In genomic region chr11:64204464-64204989, GRCh38 we compare ENCODE assay signal across 8 cellular contexts. TPM values are rescaled to one million over a fixed set of nuclear protein-coding genes. Genes with fewer than 3 reads are reported as not detected.
A peak's percentile ranks its signal among the peaks of the same experiment; 100 is the strongest.
DNase-seq lines count a peak whose midpoint lies in the region; ATAC-seq, FAIRE-seq and TF ChIP-seq lines count a peak whose summit lies in the region.

No MANE protein-coding gene starts in this region.

- H4K20me1 ChIP-seq in GM23338 (replicated peaks; ENCODE audit: insufficient read depth): peaks cover 31% of the 10 kb centered on the region
- H4K20me1 ChIP-seq in keratinocyte (ENCODE audit: control insufficient read depth, extremely low read depth, insufficient read depth, low read length): peaks cover 17% of the 10 kb centered on the region

- TF ChIP-seq EP300 in A549 (IDR thresholded peaks at IDR 0.05): no peak

- TF ChIP-seq POLR2A in A549 (IDR thresholded peaks at IDR 0.05; ENCODE audit: low read length): no peak

- peak overlapping the region; percentile 67 for H3K27ac Mint-ChIP-seq in GM23338
- H3K27ac Mint-ChIP-seq in WTC11: peak overlapping the region; percentile 88

- no peak overlapping the region for H3K4me3 Mint-ChIP-seq in GM23338
- no peak overlapping the region for H3K4me3 Mint-ChIP-seq in WTC11

- peak; percentile 77 for TF ChIP-seq CTCF in A549 (IDR thresholded peaks at IDR 0.05)
- peak; percentile 83 to 92 for TF ChIP-seq CTCF in GM23338 (conservative IDR thresholded peaks at IDR 0.05; ENCODE audit: low read depth in 2 of 2)
- peak; percentile 31; the same call in 1 of the 2 replicates for TF ChIP-seq CTCF in WTC11 (IDR thresholded peaks at IDR 0.05)
- TF ChIP-seq CTCF in cardiac fibroblast (IDR thresholded peaks at IDR 0.05; ENCODE audit: low read depth, low read length): peak; percentile 73
- TF ChIP-seq CTCF in keratinocyte (optimal IDR thresholded peaks at IDR 0.05 in 1 of 3, IDR thresholded peaks at IDR 0.05 in 1 of 3, conservative IDR thresholded peaks at IDR 0.05 in 1 of 3; ENCODE audit: extremely low read depth in 1 of 3, insufficient read depth in 2 of 3, low read length in 3 of 3): peak; percentile 82 to 88 (median 86)

- no peaks in the 10 kb centered on the region for H3K9me3 ChIP-seq in A549
- no peaks in the 10 kb centered on the region for H3K9me3 ChIP-seq in keratinocyte (ENCODE audit: control insufficient read depth, low read depth, low read length)

- peaks cover 18% of the 10 kb centered on the region for H3K4me1 Mint-ChIP-seq in GM23338
- H3K4me1 Mint-ChIP-seq in WTC11: peaks cover 6% of the 10 kb centered on the region

- H3K4me2 ChIP-seq in A549 (no peak overlapping the region), GM23338 (no peak overlapping the region), keratinocyte (ENCODE audit: control insufficient read depth, extremely low read depth, insufficient read depth, low read depth, low read length) (no peak overlapping the region)

- FAIRE-seq in A549 (lab: Jason Lieb, UNC): no peak
- peak; percentile 63 for FAIRE-seq in keratinocyte (lab: Jason Lieb, UNC)

- CTCF ChIA-PET in A549 (lab: Yijun Ruan, JAX): interaction anchor here (0.7 to 20.3 kb wide), 19 partner anchors 9 to 1341 kb away, joined by 3 to 254 read pairs (median 6); partner anchors contain the start of genes CATSPERZ, DNAJC4, FKBP2 and NUDT22
- CTCF ChIA-PET in WTC11 (lab: Charles Lee): interaction anchor here (0.6 to 5.4 kb wide), 46 partner anchors 10 to 285 kb away, joined by 3 to 76 read pairs (median 5); partner anchors contain the start of genes BAD, FKBP2, NUDT22 and PLCB3

- dilution Hi-C loops in keratinocyte (cut with MboI; ENCODE audit: extremely low pct_ligation_motif_present, low sequenced_read_pairs): no loop called here

- H3K27me3 Mint-ChIP-seq in GM23338 (ENCODE audit: insufficient read depth, low read depth, poor library complexity) (peaks cover 16% of the 10 kb centered on the region), WTC11 (ENCODE audit: low read depth) (no peaks in the 10 kb centered on the region)

- ATAC-seq in A549 (peak; percentile 55 to 83), GM23338 (peak; percentile 85), WTC11 (peak; percentile 88)

- peaks cover 64% of the 10 kb centered on the region for H3K36me3 Mint-ChIP-seq in GM23338 (ENCODE audit: low read depth)
- peaks cover 49% of the 10 kb centered on the region for H3K36me3 Mint-ChIP-seq in WTC11

- H3K9me1 ChIP-seq in keratinocyte (ENCODE audit: control insufficient read depth, extremely low read depth, insufficient read depth, low read length): no peaks in the 10 kb centered on the region

- no peaks in the 10 kb centered on the region for H3K27me3 ChIP-seq in GM23338 (ENCODE audit: insufficient read depth)
- H3K27me3 ChIP-seq in keratinocyte (ENCODE audit: control insufficient read depth, extremely low read depth, insufficient read depth, low read length): no peaks in the 10 kb centered on the region

- H3K79me2 ChIP-seq in GM23338 (replicated peaks; ENCODE audit: insufficient read depth) (0 out of 2 replicates have a peak, but pooled peaks cover 6% of the 10 kb centered on the region), keratinocyte (ENCODE audit: control insufficient read depth, insufficient read depth, low read length) (no peaks in the 10 kb centered on the region)

- peaks cover 46% of the 10 kb centered on the region for H3F3A ChIP-seq in GM23338 (replicated peaks; ENCODE audit: low read depth)

- H3K9me3 Mint-ChIP-seq in GM23338: no peaks in the 10 kb centered on the region
- no peaks in the 10 kb centered on the region for H3K9me3 Mint-ChIP-seq in WTC11

- WGBS in A549 (ENCODE audit: missing lambda C conversion rate): 53% methylated on average over 7 of the region's 7 CpGs

- TF ChIP-seq RAD21 in A549 (conservative IDR thresholded peaks at IDR 0.05 in 1 of 2, IDR thresholded peaks at IDR 0.05 in 1 of 2): peak; percentile 62 to 80

- no peak overlapping the region for H3K9ac ChIP-seq in keratinocyte (ENCODE audit: control insufficient read depth, extremely low read depth, insufficient read depth, low read length)

- POLR2A ChIA-PET in A549 (lab: Yijun Ruan, JAX): interaction anchor here (0.9 to 3.0 kb wide), 7 partner anchors 19 to 100 kb away, joined by 3 to 18 read pairs (median 3); partner anchors contain the start of genes FKBP2, NUDT22, STIP1 and TRPT1
- POLR2A ChIA-PET in WTC11 (lab: Charles Lee): interaction anchor here (0.9 to 1.1 kb wide), 3 partner anchors 13 to 37 kb away, joined by 3 read pairs; partner anchors contain the start of gene FKBP2

- H3K4me3 ChIP-seq in A549 (no peak overlapping the region), GM23338 (no peak overlapping the region), cardiac fibroblast (replicated peaks in 1 of 2; ENCODE audit: low read depth in 2 of 2, low read length in 2 of 2) (no peak overlapping the region), keratinocyte (ENCODE audit: control insufficient read depth in 2 of 3, extremely low read depth in 1 of 3, insufficient read depth in 2 of 3, low read depth in 1 of 3, low read length in 3 of 3) (no peak overlapping the region)

- no peak overlapping the region for H3K27ac ChIP-seq in A549
- H3K27ac ChIP-seq in GM23338 (ENCODE audit: low read depth): no peak overlapping the region
- H3K27ac ChIP-seq in keratinocyte (ENCODE audit: control insufficient read depth, insufficient read depth, low read length): no peak overlapping the region

- H3K36me3 ChIP-seq in GM23338 (ENCODE audit: insufficient read depth) (peaks cover 45% of the 10 kb centered on the region), keratinocyte (ENCODE audit: control insufficient read depth in 2 of 2, extremely low read depth in 1 of 2, insufficient read depth in 2 of 2, low read length in 2 of 2) (peaks cover 35 to 50% of the 10 kb centered on the region in 2 experiments)

- H3K4me1 ChIP-seq in A549 (peaks cover 9% of the 10 kb centered on the region; the same call in 1 of the 3 replicates), GM23338 (ENCODE audit: insufficient read depth) (no peaks in the 10 kb centered on the region; the same call in 1 of the 2 replicates), keratinocyte (ENCODE audit: control insufficient read depth, extremely low read depth, insufficient read depth, low read length) (no peaks in the 10 kb centered on the region)

- DNase-seq in A549 (ENCODE audit: low read depth in 1 of 2, low spot score in 1 of 2) (peak; percentile 89 to 94), GM23338 (ENCODE audit: low spot score) (peak; percentile 93), NCI-H510A (lab: John Stamatoyannopoulos, UW) (peak; percentile 59), WTC11 (ENCODE audit: low spot score) (peak; percentile 82), cardiac fibroblast (ENCODE audit: low read depth in 2 of 2) (peak; percentile 96 to 98), keratinocyte (ENCODE audit: low read depth, low spot score) (peak; percentile 75), GM19240 (ENCODE audit: insufficient read length, low spot score) (no peak)
- peak; percentile 60 to 69 for DNase-seq in stimulated activated CD4-positive, alpha-beta T cell treated with anti-CD3 and anti-CD28 coated beads, Interleukin-1b, Interleukin-23, amount 100 ng/mL, for 4 hours (ENCODE audit: low read depth in 2 of 2)

- H2AFZ ChIP-seq in GM23338 (no peak overlapping the region), keratinocyte (ENCODE audit: control insufficient read depth, low read length) (no peak overlapping the region)

- H3K9me2 ChIP-seq in GM23338 (ENCODE audit: insufficient read depth): no peaks in the 10 kb centered on the region

RNA-seq across cellular contexts. Expression of gene FERMT3, which starts 2.0 kb away (rescaled TPM):
- polyA plus RNA-seq in A549 (2011; rRNA removed) (0.42 and 0.56 TPM in 2 replicates), A549 (2017; fragmentation: RNase III; extraction: RNeasy Plus Mini Kit Qiagen cat#74134 plus additional on column Dnase treatment) (1.9 to 2.1 TPM (median 2.0 TPM) in 3 replicates), GM23338 (2016; fragmentation: Nextera tagmentation; extraction: Ambion mirVana) (1.1 and 1.6 TPM in 2 replicates), keratinocyte (0.26 to 1.9 TPM (median 0.98 TPM) in 3 replicates)
- 2.6 and 3.2 TPM in 2 replicates for polyA plus RNA-seq in A549 (2012; cell fraction: cytosol; rRNA removed)
- 36.7 and 41.4 TPM in 2 replicates for polyA plus RNA-seq in A549 (2012; cell fraction: nucleus; rRNA removed)
- 0.66 and 0.68 TPM in 2 replicates for polyA minus RNA-seq in A549 (2011; rRNA and poly(A)+ RNA removed)
- total RNA-seq in GM23338 (2014; rRNA removed; shearing (Covaris generic)): 0.43 and 1.5 TPM in 2 replicates
- total RNA-seq in WTC11 (2021): 3.8 to 8.2 TPM (median 3.8 TPM) in 3 replicates
- polyA plus RNA-seq in keratinocyte (2011; ENCODE audit: low read depth): 1.3 TPM
- polyA plus RNA-seq in keratinocyte (2011; cell fraction: cytosol; rRNA removed): 0.16 and 0.17 TPM in 2 replicates
- polyA plus RNA-seq in keratinocyte (2011; cell fraction: nucleus; rRNA removed): 2.8 and 4.3 TPM in 2 replicates
- polyA plus RNA-seq in keratinocyte (2012; ENCODE audit: low replicate concordance): 0.55 and 1.7 TPM in 2 replicates
- 0.26 to 0.86 TPM in 2 of 3 replicates, not detected in the other for polyA minus RNA-seq in keratinocyte
- polyA minus RNA-seq in keratinocyte (2011; cell fraction: cytosol; rRNA and poly(A)+ RNA removed): not detected
- polyA minus RNA-seq in keratinocyte (2011; cell fraction: nucleus; rRNA and poly(A)+ RNA removed): 1.9 and 3.2 TPM in 2 replicates

RNA-seq across cellular contexts. Expression of gene STIP1, which starts 18.6 kb away (rescaled TPM):
- polyA plus RNA-seq in A549 (2011; rRNA removed) (288 and 300 TPM in 2 replicates), A549 (2017; fragmentation: RNase III; extraction: RNeasy Plus Mini Kit Qiagen cat#74134 plus additional on column Dnase treatment) (274 to 320 TPM (median 297 TPM) in 3 replicates), GM23338 (2016; fragmentation: Nextera tagmentation; extraction: Ambion mirVana) (194 and 213 TPM in 2 replicates), keratinocyte (157 to 215 TPM (median 206 TPM) in 3 replicates)
- 268 and 305 TPM in 2 replicates for polyA plus RNA-seq in A549 (2012; cell fraction: cytosol; rRNA removed)
- 273 and 299 TPM in 2 replicates for polyA plus RNA-seq in A549 (2012; cell fraction: nucleus; rRNA removed)
- polyA minus RNA-seq in A549 (2011; rRNA and poly(A)+ RNA removed): 535 and 537 TPM in 2 replicates
- total RNA-seq in GM23338 (2014; rRNA removed; shearing (Covaris generic)): 346 and 351 TPM in 2 replicates
- total RNA-seq in WTC11 (2021): 291 to 296 TPM (median 296 TPM) in 3 replicates
- 97.8 TPM for polyA plus RNA-seq in keratinocyte (2011; ENCODE audit: low read depth)
- 136 and 190 TPM in 2 replicates for polyA plus RNA-seq in keratinocyte (2011; cell fraction: cytosol; rRNA removed)
- 162 TPM in 2 replicates for polyA plus RNA-seq in keratinocyte (2011; cell fraction: nucleus; rRNA removed)
- 128 and 202 TPM in 2 replicates for polyA plus RNA-seq in keratinocyte (2012; ENCODE audit: low replicate concordance)
- polyA minus RNA-seq in keratinocyte: 149 to 312 TPM (median 240 TPM) in 3 replicates
- polyA minus RNA-seq in keratinocyte (2011; cell fraction: cytosol; rRNA and poly(A)+ RNA removed): 114 TPM
- 110 and 149 TPM in 2 replicates for polyA minus RNA-seq in keratinocyte (2011; cell fraction: nucleus; rRNA and poly(A)+ RNA removed)

RNA-seq across cellular contexts. Expression of gene TRPT1, which starts 21.5 kb away (rescaled TPM):
- polyA plus RNA-seq in A549 (2011; rRNA removed) (18.6 and 25.2 TPM in 2 replicates), A549 (2017; fragmentation: RNase III; extraction: RNeasy Plus Mini Kit Qiagen cat#74134 plus additional on column Dnase treatment) (24.2 to 28.5 TPM (median 26.1 TPM) in 3 replicates), GM23338 (2016; fragmentation: Nextera tagmentation; extraction: Ambion mirVana) (52.2 and 55.7 TPM in 2 replicates), keratinocyte (15.5 to 20.3 TPM (median 18.3 TPM) in 3 replicates)
- polyA plus RNA-seq in A549 (2012; cell fraction: cytosol; rRNA removed): 31.3 and 36.3 TPM in 2 replicates
- 59.6 and 75.7 TPM in 2 replicates for polyA plus RNA-seq in A549 (2012; cell fraction: nucleus; rRNA removed)
- polyA minus RNA-seq in A549 (2011; rRNA and poly(A)+ RNA removed): 26.9 and 27.9 TPM in 2 replicates
- total RNA-seq in GM23338 (2014; rRNA removed; shearing (Covaris generic)): 36.9 and 40.6 TPM in 2 replicates
- total RNA-seq in WTC11 (2021): 52.3 to 58.8 TPM (median 53.2 TPM) in 3 replicates
- polyA plus RNA-seq in keratinocyte (2011; ENCODE audit: low read depth): 7.0 TPM
- 16.4 and 30.7 TPM in 2 replicates for polyA plus RNA-seq in keratinocyte (2011; cell fraction: cytosol; rRNA removed)
- 28.3 and 38.8 TPM in 2 replicates for polyA plus RNA-seq in keratinocyte (2011; cell fraction: nucleus; rRNA removed)
- polyA plus RNA-seq in keratinocyte (2012; ENCODE audit: low replicate concordance): 21.0 and 25.1 TPM in 2 replicates
- polyA minus RNA-seq in keratinocyte: 12.5 to 39.8 TPM (median 23.4 TPM) in 3 replicates
- polyA minus RNA-seq in keratinocyte (2011; cell fraction: cytosol; rRNA and poly(A)+ RNA removed): 17.8 TPM
- polyA minus RNA-seq in keratinocyte (2011; cell fraction: nucleus; rRNA and poly(A)+ RNA removed): 6.5 and 9.7 TPM in 2 replicates

RNA-seq across cellular contexts. Expression of gene NUDT22, which starts 21.5 kb away (rescaled TPM):
- polyA plus RNA-seq in A549 (2011; rRNA removed) (21.5 and 21.7 TPM in 2 replicates), A549 (2017; fragmentation: RNase III; extraction: RNeasy Plus Mini Kit Qiagen cat#74134 plus additional on column Dnase treatment) (25.7 to 33.2 TPM (median 33.1 TPM) in 3 replicates), GM23338 (2016; fragmentation: Nextera tagmentation; extraction: Ambion mirVana) (31.1 and 33.9 TPM in 2 replicates), keratinocyte (22.6 to 55.6 TPM (median 31.1 TPM) in 3 replicates)
- 42.0 and 52.4 TPM in 2 replicates for polyA plus RNA-seq in A549 (2012; cell fraction: cytosol; rRNA removed)
- polyA plus RNA-seq in A549 (2012; cell fraction: nucleus; rRNA removed): 73.1 and 89.7 TPM in 2 replicates
- 15.2 and 16.5 TPM in 2 replicates for polyA minus RNA-seq in A549 (2011; rRNA and poly(A)+ RNA removed)
- 35.1 and 67.0 TPM in 2 replicates for total RNA-seq in GM23338 (2014; rRNA removed; shearing (Covaris generic))
- 59.1 to 64.4 TPM (median 60.1 TPM) in 3 replicates for total RNA-seq in WTC11 (2021)
- polyA plus RNA-seq in keratinocyte (2011; ENCODE audit: low read depth): 6.0 TPM
- 15.5 and 47.3 TPM in 2 replicates for polyA plus RNA-seq in keratinocyte (2011; cell fraction: cytosol; rRNA removed)
- polyA plus RNA-seq in keratinocyte (2011; cell fraction: nucleus; rRNA removed): 39.6 and 53.9 TPM in 2 replicates
- polyA plus RNA-seq in keratinocyte (2012; ENCODE audit: low replicate concordance): 33.2 and 45.9 TPM in 2 replicates
- 13.9 to 29.7 TPM (median 25.7 TPM) in 3 replicates for polyA minus RNA-seq in keratinocyte
- 61.2 TPM for polyA minus RNA-seq in keratinocyte (2011; cell fraction: cytosol; rRNA and poly(A)+ RNA removed)
- 19.4 and 19.9 TPM in 2 replicates for polyA minus RNA-seq in keratinocyte (2011; cell fraction: nucleus; rRNA and poly(A)+ RNA removed)

RNA-seq across cellular contexts. Expression of gene DNAJC4, which starts 25.8 kb away (rescaled TPM):
- polyA plus RNA-seq in A549 (2011; rRNA removed): 8.9 and 9.8 TPM in 2 replicates
- polyA plus RNA-seq in A549 (2012; cell fraction: cytosol; rRNA removed): 10.6 and 16.8 TPM in 2 replicates
- 21.2 and 25.0 TPM in 2 replicates for polyA plus RNA-seq in A549 (2012; cell fraction: nucleus; rRNA removed)
- polyA plus RNA-seq in A549 (2017; fragmentation: RNase III; extraction: RNeasy Plus Mini Kit Qiagen cat#74134 plus additional on column Dnase treatment): 12.6 to 16.6 TPM (median 16.2 TPM) in 3 replicates
- polyA minus RNA-seq in A549 (2011; rRNA and poly(A)+ RNA removed): 6.9 and 10.5 TPM in 2 replicates
- total RNA-seq in GM23338 (2014; rRNA removed; shearing (Covaris generic)): 7.7 and 10.5 TPM in 2 replicates
- 31.0 and 34.4 TPM in 2 replicates for polyA plus RNA-seq in GM23338 (2016; fragmentation: Nextera tagmentation; extraction: Ambion mirVana)
- total RNA-seq in WTC11 (2021): 26.0 to 27.2 TPM (median 27.1 TPM) in 3 replicates
- 10.1 to 24.7 TPM (median 12.2 TPM) in 3 replicates for polyA plus RNA-seq in keratinocyte
- 9.3 TPM for polyA plus RNA-seq in keratinocyte (2011; ENCODE audit: low read depth)
- 9.2 and 17.4 TPM in 2 replicates for polyA plus RNA-seq in keratinocyte (2011; cell fraction: cytosol; rRNA removed)
- polyA plus RNA-seq in keratinocyte (2011; cell fraction: nucleus; rRNA removed): 18.2 and 23.5 TPM in 2 replicates
- 14.5 and 34.1 TPM in 2 replicates for polyA plus RNA-seq in keratinocyte (2012; ENCODE audit: low replicate concordance)
- polyA minus RNA-seq in keratinocyte: 8.9 to 21.3 TPM (median 12.1 TPM) in 3 replicates
- polyA minus RNA-seq in keratinocyte (2011; cell fraction: cytosol; rRNA and poly(A)+ RNA removed): 17.5 TPM
- 3.3 and 6.4 TPM in 2 replicates for polyA minus RNA-seq in keratinocyte (2011; cell fraction: nucleus; rRNA and poly(A)+ RNA removed)

Comparison
In these comparisons a context has a peak if more than half of its experiments do, and no peak if none do; other contexts are left out.
1. CTCF ChIP-seq: peak in every context shown above with its lines; median percentile 88 in GM23338; 86 in keratinocyte; 77 in A549; 73 in cardiac fibroblast; 31 in WTC11.
2. Of the 8 proteins assayed by ChIP-seq in both WTC11 and A549: peak only in WTC11: none; only in A549: none; in both: CTCF; in neither: 6; mixed calls (peak in some experiments, not most) for 1.